ENCODE assay signal across 9 cellular contexts in the genomic region with DNA sequence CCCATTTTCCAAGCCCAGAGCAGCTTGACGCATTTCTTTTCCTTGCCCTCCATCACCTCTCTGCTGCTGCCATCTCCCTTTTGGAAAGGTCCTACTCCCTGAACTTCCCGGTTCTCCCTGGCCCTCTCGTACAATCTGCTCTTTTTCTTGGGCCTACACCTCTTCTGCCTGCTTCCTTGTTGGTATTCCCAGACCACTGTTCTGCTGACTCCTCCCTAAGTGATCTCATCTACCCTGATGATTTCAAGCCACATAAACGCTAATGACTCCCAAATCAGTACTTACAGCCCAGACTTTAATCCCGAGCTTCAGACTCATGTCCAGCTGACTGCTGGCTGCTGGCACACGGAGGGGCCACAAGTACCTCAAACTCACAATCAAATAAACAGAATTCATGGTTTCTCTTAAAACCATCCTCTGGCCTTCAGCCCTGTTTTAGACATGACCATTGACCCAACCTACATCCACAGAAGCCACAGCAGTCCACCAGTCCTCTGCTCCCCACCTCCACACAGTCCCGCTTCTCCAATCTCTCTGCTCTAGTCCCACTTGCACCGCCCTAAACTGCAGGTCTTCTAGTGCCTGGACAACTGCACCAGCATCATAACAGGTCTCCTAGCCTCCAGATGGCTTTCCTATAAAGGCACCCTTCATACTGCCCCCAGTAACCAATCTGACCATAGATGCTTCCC. TPM values are rescaled to one million over a fixed set of nuclear protein-coding genes. Genes with fewer than 3 reads are reported as not detected.
DNase-seq lines count a peak whose midpoint lies in the region; ATAC-seq, FAIRE-seq and TF ChIP-seq lines count a peak whose summit lies in the region.
"Had no signal": no experiment of that assay in that cellular context is flagged by ENCODE, and none has a peak within 500 bp of the region (broad histone marks: within the 10 kb centered on the region; RNA-seq: fewer than 3 reads in every experiment).

No MANE protein-coding gene starts in this region.

- H3K79me2 ChIP-seq in astrocyte (ENCODE audit: insufficient read depth, low read length) = no peaks in the 10 kb centered on the region

- no peaks in the 10 kb centered on the region for H3K27me3 Mint-ChIP-seq in astrocyte (ENCODE audit: low read depth, unreplicated experiment)

- H3K4me3 ChIP-seq in astrocyte (ENCODE audit: insufficient read depth, low read depth, low read length) = no peak overlapping the region

- H2AFZ ChIP-seq in astrocyte (ENCODE audit: low read depth, low read length) = no peak overlapping the region

- no peaks in the 10 kb centered on the region for H4K20me1 ChIP-seq in astrocyte (ENCODE audit: insufficient read depth, low read length)

- no peaks in the 10 kb centered on the region for H3K27me3 ChIP-seq in astrocyte (ENCODE audit: insufficient read depth, low read length)

- peak overlapping the region; percentile 49 for H3K9ac ChIP-seq in astrocyte (ENCODE audit: low read length)

- H3K36me3 Mint-ChIP-seq in astrocyte (ENCODE audit: low read depth, unreplicated experiment) = peaks cover 23% of the 10 kb centered on the region

- H3K36me3 ChIP-seq in astrocyte (ENCODE audit: insufficient read depth, low read length) = peaks cover 12% of the 10 kb centered on the region

- intact Hi-C loops in Right ventricle myocardium inferior (cut with DNase I) (no loop called here), cardiac septum (cut with DNase I) (no loop called here), left colon (cut with DNase I, micrococcal nuclease) (no loop called here)

- ATAC-seq in Right ventricle myocardium inferior = peak; percentile 46
- peak; percentile 78 for ATAC-seq in left colon
- ATAC-seq in GM21515 (IDR thresholded peaks at IDR 0.05; ENCODE audit: unreplicated experiment) = no peak

- H3K27ac ChIP-seq in astrocyte (ENCODE audit: low read depth, low read length) = peak overlapping the region; percentile 62

- H3K9me3 Mint-ChIP-seq in astrocyte (ENCODE audit: unreplicated experiment) = no peaks in the 10 kb centered on the region

- no peak for DNase-seq in Right ventricle myocardium inferior (ENCODE audit: missing footprints)
- DNase-seq in cardiac septum (ENCODE audit: low spot score) = no peak
- DNase-seq in astrocyte (ENCODE audit: low read depth) = peak; percentile 96
- DNase-seq in left colon = no peak
- no peak for DNase-seq in NCI-H526 (lab: John Stamatoyannopoulos, UW)
- DNase-seq in pons (ENCODE audit: low spot score) = no peak
- DNase-seq in stimulated activated CD4-positive, alpha-beta T cell treated with anti-CD3 and anti-CD28 coated beads, Interleukin-1b, Interleukin-23, amount 100 ng/mL, for 48 hours = no peak

- no peaks in the 10 kb centered on the region for H3K9me3 ChIP-seq in astrocyte (ENCODE audit: insufficient read depth, low read depth, low read length)

- no peak for FAIRE-seq in astrocyte (lab: Jason Lieb, UNC)
- FAIRE-seq: endometrium had no signal

- peaks cover 26% of the 10 kb centered on the region for H3K4me1 ChIP-seq in astrocyte (ENCODE audit: insufficient read depth, low read length)

- no peak overlapping the region for H3K4me3 Mint-ChIP-seq in astrocyte (ENCODE audit: unreplicated experiment)

- no peak for TF ChIP-seq CTCF in astrocyte (IDR thresholded peaks at IDR 0.05; ENCODE audit: insufficient read depth, low read depth, low read length)

- peak overlapping the region; percentile 55 for H3K27ac Mint-ChIP-seq in astrocyte (ENCODE audit: unreplicated experiment)

- peak overlapping the region; percentile 41 for H3K4me2 ChIP-seq in astrocyte (ENCODE audit: low read length)

- H3K4me1 Mint-ChIP-seq in astrocyte (ENCODE audit: low read depth, unreplicated experiment) = peaks cover 46% of the 10 kb centered on the region

RNA-seq across cellular contexts. Expression of a gene that starts 57.6 kb away (rescaled TPM):
- total RNA-seq in Right ventricle myocardium inferior (20.9 TPM), cardiac septum (24.1 TPM), astrocyte (46.0 and 52.2 TPM in 2 replicates), left colon (10 to 100 TPM; 53.2 to 62.5 TPM)

RNA-seq across cellular contexts. Expression of a gene that starts 57.8 kb away (rescaled TPM):
- total RNA-seq in Right ventricle myocardium inferior (0.51 TPM), cardiac septum (0.94 TPM), astrocyte (1.9 and 2.7 TPM in 2 replicates), left colon (1 to 10 TPM; 1.8 to 2.9 TPM)
